In the genomic region with DNA sequence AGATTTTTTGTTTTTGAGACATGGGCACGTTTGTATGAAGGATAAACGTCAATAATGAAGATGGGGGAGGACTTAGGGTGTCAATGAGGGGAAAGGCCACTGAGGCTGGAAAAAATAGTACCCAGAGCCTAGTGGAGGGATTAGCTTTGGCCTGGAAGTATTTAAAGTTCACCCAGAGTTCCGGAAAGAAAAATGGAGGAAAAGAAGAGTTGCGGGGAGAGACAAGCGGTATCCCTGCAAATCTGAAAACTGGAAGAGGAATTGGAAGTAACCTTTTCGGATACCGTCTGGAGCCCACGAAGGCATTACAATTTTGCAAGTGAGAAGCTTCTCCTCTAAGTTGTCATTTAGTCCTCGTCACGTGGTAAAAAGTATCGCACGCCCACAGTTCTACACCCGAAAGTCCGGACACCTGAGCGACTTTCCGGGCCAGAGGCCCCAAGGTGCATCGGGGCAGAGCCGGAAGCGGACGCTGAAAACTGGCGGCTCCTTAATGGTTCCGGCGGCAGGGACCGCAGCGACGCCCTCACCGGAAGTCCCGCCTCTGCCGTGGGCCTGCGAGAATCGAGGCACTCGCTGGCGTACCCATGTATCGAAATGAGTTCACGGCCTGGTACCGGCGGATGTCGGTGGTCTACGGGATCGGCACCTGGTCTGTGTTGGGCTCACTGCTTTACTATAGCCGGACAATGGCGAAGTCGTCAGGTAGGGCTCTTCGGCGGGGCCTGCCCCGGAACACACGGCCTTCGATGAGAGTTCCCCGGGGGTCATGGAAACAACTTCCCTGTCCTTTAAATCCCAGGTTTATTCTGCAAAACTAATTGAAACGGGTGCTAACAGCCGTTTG, we compare ENCODE assay signal across 8 cellular contexts.
A peak's percentile ranks its signal among the peaks of the same experiment; 100 is the strongest.
DNase-seq lines count a peak whose midpoint lies in the region; ATAC-seq lines count a peak whose summit lies in the region.

A gene with protein sequence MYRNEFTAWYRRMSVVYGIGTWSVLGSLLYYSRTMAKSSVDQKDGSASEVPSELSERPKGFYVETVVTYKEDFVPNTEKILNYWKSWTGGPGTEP (plus strand): TSS at position 541 of the 847 bp plus-strand sequence. CDS start 47 bp downstream, at position 588.

- ATAC-seq in GM19023 (IDR thresholded peaks at IDR 0.05; ENCODE audit: unreplicated experiment) (peak; percentile 99), HG03280 (IDR thresholded peaks at IDR 0.05; ENCODE audit: unreplicated experiment) (peak; percentile 99)

- peak; percentile 94 for DNase-seq in AG08396 (ENCODE audit: low spot score)
- DNase-seq in NCI-H345 treated with DMSO at 0.1 percent for 48 hours (lab: John Stamatoyannopoulos, UW; ENCODE audit: unreplicated experiment): peak; percentile 92
- DNase-seq in activated CD4-positive, CD25-positive, alpha-beta regulatory T cell (lab: John Stamatoyannopoulos, UW): peak; percentile 91 to 93 (median 92)
- peak; percentile 92 for DNase-seq in central memory CD4-positive, alpha-beta T cell
- peak; percentile 93 for DNase-seq in iris pigment epithelial cell (ENCODE audit: low read depth)
- peak; percentile 94 for DNase-seq in stimulated activated CD4-positive, alpha-beta T cell treated with anti-CD3 and anti-CD28 coated beads, Interleukin-12 subunit alpha, Interleukin-12 subunit beta, amount 100 ng/mL, for 4 hours

Comparison
In these comparisons a context has a peak if more than half of its experiments do, and no peak if none do; other contexts are left out.
1. Peak in every context shown above with its lines: DNase-seq and ATAC-seq.